Comparison of ENCODE assay signal across 10 cellular contexts in genomic region chr9:98971168-98971914, GRCh38. TPM values are rescaled to one million over a fixed set of nuclear protein-coding genes. Genes with fewer than 3 reads are reported as not detected.
DNase-seq lines count a peak whose midpoint lies in the region; ATAC-seq and TF ChIP-seq lines count a peak whose summit lies in the region.
"Had no signal": no experiment of that assay in that cellular context is flagged by ENCODE, and none has a peak within 500 bp of the region (broad histone marks: within the 10 kb centered on the region; RNA-seq: fewer than 3 reads in every experiment).

No MANE protein-coding gene starts in this region.

- H3K27ac ChIP-seq in Peyer's patch, result peak overlapping the region in 2 of 4 donors; percentile 37 to 41
- H3K27ac ChIP-seq: thoracic aorta had no signal

- intact Hi-C loops in mucosa of descending colon (cut with DNase I, micrococcal nuclease), result loop anchor here in 1 of 2 donors (10.0 kb wide), 1 partner anchor 173 kb away; no protein-coding TSS in a partner anchor

- DNase-seq in COLO829 (ENCODE audit: low spot score), result peak; percentile 96
- peak; percentile 14 for DNase-seq in NCI-H69 (lab: John Stamatoyannopoulos, UW)
- peak; percentile 44 for DNase-seq in epithelial cell of esophagus (ENCODE audit: low read depth)
- DNase-seq in mucosa of descending colon, result no peak
- no peak for DNase-seq in Peyer's patch
- no peak for DNase-seq in cerebellum (ENCODE audit: low spot score)
- DNase-seq in stimulated activated CD4-positive, alpha-beta T cell treated with anti-CD3 and anti-CD28 coated beads, Interleukin-2, amount 100 ng/mL, for 24 hours, result no peak
- DNase-seq: CD8-positive, alpha-beta T cell had no signal

- H3K36me3 ChIP-seq in mucosa of descending colon (ENCODE audit: low read depth), result no peaks in the 10 kb centered on the region
- H3K36me3 ChIP-seq in Peyer's patch, result no peaks in the 10 kb centered on the region
- H3K36me3 ChIP-seq: thoracic aorta had no signal

- no peaks in the 10 kb centered on the region for H3K9me3 ChIP-seq in mucosa of descending colon
- H3K9me3 ChIP-seq in Peyer's patch, result no peaks in the 10 kb centered on the region
- H3K9me3 ChIP-seq: thoracic aorta had no signal

- no peaks in the 10 kb centered on the region for H3K27me3 ChIP-seq in Peyer's patch

- H3K4me3 ChIP-seq in epithelial cell of esophagus (ENCODE audit: low read length), result no peak overlapping the region
- H3K4me3 ChIP-seq in mucosa of descending colon, result no peak overlapping the region
- no peak overlapping the region for H3K4me3 ChIP-seq in Peyer's patch
- H3K4me3 ChIP-seq: thoracic aorta had no signal

- ATAC-seq in mucosa of descending colon, result peak; percentile 10
- ATAC-seq in HG02678 (IDR thresholded peaks at IDR 0.05; ENCODE audit: unreplicated experiment), result no peak
- ATAC-seq: CD8-positive, alpha-beta T cell had no signal

- TF ChIP-seq CTCF in epithelial cell of esophagus (IDR thresholded peaks at IDR 0.05; ENCODE audit: insufficient read depth, low read depth, low read length, missing control alignments) (no peak), mucosa of descending colon (IDR thresholded peaks at IDR 0.05) (no peak), Peyer's patch (IDR thresholded peaks at IDR 0.05) (no peak)

- peaks cover 5% of the 10 kb centered on the region for H3K4me1 ChIP-seq in mucosa of descending colon (ENCODE audit: low read depth)
- H3K4me1 ChIP-seq in Peyer's patch, result peaks cover 0 to 22% (median 2%) of the 10 kb centered on the region in 4 donors

- no peak for TF ChIP-seq POLR2A in Peyer's patch (IDR thresholded peaks at IDR 0.05)

RNA-seq across cellular contexts. Expression of gene COL15A1, which starts 27.6 kb away (rescaled TPM):
- total RNA-seq in mucosa of descending colon, result 10 to 100 TPM in 2 of 3 donors, 1 to 10 TPM in 1; 4.2 to 43.4 (median 11.2) TPM
- 10 to 100 TPM in 1 of 4 donors, 1 to 10 TPM in 3; 1.4 to 16.5 (median 5.6) TPM for total RNA-seq in Peyer's patch
- total RNA-seq in cerebellum, result 23.2 TPM
- total RNA-seq: CD8-positive, alpha-beta T cell had no signal

Comparison
In these comparisons a context has a peak if more than half of its experiments do, and no peak if none do; other contexts are left out.
1. DNase-seq: peak in COLO829 (single experiment), NCI-H69 (single experiment) and epithelial cell of esophagus (single experiment); none in mucosa of descending colon (0 of 3), Peyer's patch (0 of 3), cerebellum (single experiment) and stimulated activated CD4-positive, alpha-beta T cell treated with anti-CD3 and anti-CD28 coated beads, Interleukin-2, amount 100 ng/mL, for 24 hours (0 of 2).